9 cellular contexts compared by ENCODE assay signal in the genomic region with DNA sequence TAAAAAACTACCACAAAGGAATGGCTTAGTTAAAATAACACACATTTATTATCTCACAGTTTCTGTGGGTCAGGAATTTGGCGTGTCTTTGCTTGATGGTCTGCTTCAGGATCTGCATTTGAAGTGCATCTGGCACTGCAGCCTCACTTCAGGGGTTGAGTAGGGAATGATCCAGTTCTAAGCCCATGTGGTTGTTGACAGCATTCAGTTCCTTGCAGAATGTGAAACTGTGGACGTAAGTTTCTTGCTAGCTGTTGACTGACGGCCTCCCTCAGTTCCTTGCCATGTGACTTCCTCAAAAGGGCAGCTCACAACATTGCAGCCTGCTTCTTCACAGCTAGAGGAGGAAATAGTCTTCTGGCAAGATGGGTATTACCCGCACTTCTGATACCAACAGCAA. TPM values are rescaled to one million over a fixed set of nuclear protein-coding genes. Genes with fewer than 3 reads are reported as not detected.
DNase-seq lines count a peak whose midpoint lies in the region; ATAC-seq lines count a peak whose summit lies in the region.
"Had no signal": no experiment of that assay in that cellular context is flagged by ENCODE, and none has a peak within 500 bp of the region (broad histone marks: within the 10 kb centered on the region; RNA-seq: fewer than 3 reads in every experiment).

No MANE protein-coding gene starts in this region.

- H3K27me3 Mint-ChIP-seq in stimulated activated naive CD8-positive, alpha-beta T cell treated with anti-CD3 and anti-CD28 coated beads, Interleukin-15, Interleukin-2, amounts not matched to agents 100 ng/mL and 50 ng/mL, for 24 hours: no peaks in the 10 kb centered on the region

- ATAC-seq in GM18498 (IDR thresholded peaks at IDR 0.05; ENCODE audit: unreplicated experiment): peak; percentile 87
- ATAC-seq in HG03354 (IDR thresholded peaks at IDR 0.05; ENCODE audit: poor library complexity, severe bottlenecking, unreplicated experiment): peak; percentile 63
- peak; percentile 82 for ATAC-seq in Right ventricle myocardium superior (ENCODE audit: poor library complexity)

- peaks cover 7% of the 10 kb centered on the region for H3K36me3 Mint-ChIP-seq in stimulated activated naive CD8-positive, alpha-beta T cell treated with anti-CD3 and anti-CD28 coated beads, Interleukin-15, Interleukin-2, amounts not matched to agents 100 ng/mL and 50 ng/mL, for 24 hours (ENCODE audit: low read depth)

- H3K4me3 Mint-ChIP-seq in stimulated activated naive CD8-positive, alpha-beta T cell treated with anti-CD3 and anti-CD28 coated beads, Interleukin-15, Interleukin-2, amounts not matched to agents 100 ng/mL and 50 ng/mL, for 24 hours: peak overlapping the region; percentile 0

- H3K4me1 Mint-ChIP-seq in stimulated activated naive CD8-positive, alpha-beta T cell treated with anti-CD3 and anti-CD28 coated beads, Interleukin-15, Interleukin-2, amounts not matched to agents 100 ng/mL and 50 ng/mL, for 24 hours (ENCODE audit: low read depth): peaks cover 42% of the 10 kb centered on the region

- intact Hi-C loops in Right ventricle myocardium superior (cut with DNase I): loop anchor here (10.0 kb wide), 1 partner anchor 62 kb away; no protein-coding TSS in a partner anchor

- H3K27ac Mint-ChIP-seq in stimulated activated naive CD8-positive, alpha-beta T cell treated with anti-CD3 and anti-CD28 coated beads, Interleukin-15, Interleukin-2, amounts not matched to agents 100 ng/mL and 50 ng/mL, for 24 hours: no peak overlapping the region

- DNase-seq in activated CD4-positive, alpha-beta T cell treated with anti-CD3 and anti-CD28 coated beads for 48 hours: peak; percentile 16
- DNase-seq in Right ventricle myocardium superior (no peak), A172 (ENCODE audit: low spot score) (no peak), SW 1271 (lab: John Stamatoyannopoulos, UW) (no peak), NK-92 (lab: John Stamatoyannopoulos, UW; ENCODE audit: unreplicated experiment) (no peak)

- H3K9me3 Mint-ChIP-seq in stimulated activated naive CD8-positive, alpha-beta T cell treated with anti-CD3 and anti-CD28 coated beads, Interleukin-15, Interleukin-2, amounts not matched to agents 100 ng/mL and 50 ng/mL, for 24 hours: no peaks in the 10 kb centered on the region

RNA-seq across cellular contexts. Expression of a gene that starts 2.1 kb away (rescaled TPM):
- 10.0 TPM for total RNA-seq in Right ventricle myocardium superior
- not detected in 2 replicates for total RNA-seq in A172 (2014; rRNA removed; shearing (Covaris generic))
- total RNA-seq: cardiac muscle cell had no signal

RNA-seq across cellular contexts. Expression of a gene that starts 17.8 kb away (rescaled TPM):
- total RNA-seq in Right ventricle myocardium superior: 4.2 TPM
- not detected in 2 replicates for total RNA-seq in A172 (2014; rRNA removed; shearing (Covaris generic))
- total RNA-seq: cardiac muscle cell had no signal

Comparison
In these comparisons a context has a peak if more than half of its experiments do, and no peak if none do; other contexts are left out.
1. RNA of a gene that starts 2.1 kb away (total RNA-seq): 10.0 TPM in Right ventricle myocardium superior (single experiment); not detected in A172; every median in the first group is over 10 times any median in the second.
2. Peak in every context shown above with its lines, with median percentiles within 50 percentile points of each other: ATAC-seq.